25 cellular contexts compared by ENCODE assay signal in genomic region chr14:54475187-54475881, GRCh38. TPM values are rescaled to one million over a fixed set of nuclear protein-coding genes. Genes with fewer than 3 reads are reported as not detected.
A peak's percentile ranks its signal among the peaks of the same experiment; 100 is the strongest.
DNase-seq lines count a peak whose midpoint lies in the region; ATAC-seq and TF ChIP-seq lines count a peak whose summit lies in the region.
"Had no signal": no experiment of that assay in that cellular context is flagged by ENCODE, and none has a peak within 500 bp of the region (broad histone marks: within the 10 kb centered on the region; RNA-seq: fewer than 3 reads in every experiment).

No MANE protein-coding gene starts in this region.

- no peak overlapping the region for H3K18ac ChIP-seq in H9 (ENCODE audit: insufficient read length, low read depth, low read length)

- no peaks in the 10 kb centered on the region for H3K79me2 ChIP-seq in H9 (ENCODE audit: insufficient read depth, low read length)

- no peak overlapping the region for H4K8ac ChIP-seq in H9 (replicated peaks; ENCODE audit: insufficient read length, low read depth, low read length)

- H3K23me2 ChIP-seq in H9 (ENCODE audit: insufficient read length, low read depth, low read length, poor library complexity, severe bottlenecking): no peaks in the 10 kb centered on the region

- H3K9me3 Mint-ChIP-seq in CD4-positive, CD25-positive, alpha-beta regulatory T cell: no peaks in the 10 kb centered on the region
- H3K9me3 Mint-ChIP-seq in H9: no peaks in the 10 kb centered on the region
- no peaks in the 10 kb centered on the region for H3K9me3 Mint-ChIP-seq in chondrocyte (ENCODE audit: low read depth)
- H3K9me3 Mint-ChIP-seq: activated T-cell treated with anti-CD3 and anti-CD28 coated beads, Interleukin-2, amount 50 U/mL, for 4 hours; brain; naive B cell; T-cell had no signal

- no peak overlapping the region for H2BK20ac ChIP-seq in H9 (ENCODE audit: low read depth, low read length, poor library complexity, severe bottlenecking)

- H3K23ac ChIP-seq in H9 (ENCODE audit: insufficient read length, low read depth, low read length): no peak overlapping the region

- no peak overlapping the region for H3T11ph ChIP-seq in H9 (ENCODE audit: low read length)

- no peak overlapping the region for H3K4me3 Mint-ChIP-seq in CD4-positive, CD25-positive, alpha-beta regulatory T cell
- no peak overlapping the region for H3K4me3 Mint-ChIP-seq in H9
- H3K4me3 Mint-ChIP-seq in chondrocyte (ENCODE audit: unreplicated experiment): no peak overlapping the region
- H3K4me3 Mint-ChIP-seq: activated T-cell treated with anti-CD3 and anti-CD28 coated beads, Interleukin-2, amount 50 U/mL, for 4 hours; brain; naive B cell; T-cell had no signal

- no peaks in the 10 kb centered on the region for H3K79me1 ChIP-seq in H9 (ENCODE audit: insufficient read depth, low read depth, low read length, poor library complexity, severe bottlenecking)

- no peaks in the 10 kb centered on the region for H4K20me1 ChIP-seq in H9 (ENCODE audit: control insufficient read depth, insufficient read depth, insufficient read length)

- peak overlapping the region in 1 of 3 donors; percentile 54 for H3K27ac Mint-ChIP-seq in CD4-positive, CD25-positive, alpha-beta regulatory T cell
- peak overlapping the region in 2 of 3 experiments; percentile 25 to 45; a peak in 2 of 7 replicates for H3K27ac Mint-ChIP-seq in H9
- peak overlapping the region; percentile 67 for H3K27ac Mint-ChIP-seq in chondrocyte (ENCODE audit: unreplicated experiment)
- H3K27ac Mint-ChIP-seq: activated naive CD4-positive, alpha-beta T cell treated with anti-CD3 and anti-CD28 coated beads, Interleukin-2, amount 50 U/mL, for 72 hours; brain had no signal

- peak overlapping the region; percentile 6 for H3K27ac ChIP-seq in CD4-positive, CD25-positive, alpha-beta regulatory T cell (ENCODE audit: insufficient read depth, low read length, poor library complexity, severe bottlenecking)
- H3K27ac ChIP-seq in H9 (ENCODE audit: insufficient read length, low read depth, low read length) (no peak overlapping the region), neutrophil (peak overlapping the region; percentile 45)
- H3K27ac ChIP-seq: esophagus muscularis mucosa, heart right ventricle, RWPE1, suprapubic skin, WERI-Rb-1 had no signal

- H2BK12ac ChIP-seq in H9 (ENCODE audit: insufficient read length, low read depth, low read length): no peak overlapping the region

- no peak overlapping the region for H4K5ac ChIP-seq in H9 (ENCODE audit: insufficient read length, low read depth, low read length)

- ATAC-seq in CD4-positive, CD25-positive, alpha-beta regulatory T cell (ENCODE audit: low read depth in 2 of 2): no peak
- no peak for ATAC-seq in HG03175 (IDR thresholded peaks at IDR 0.05; ENCODE audit: unreplicated experiment)
- ATAC-seq: activated naive CD4-positive, alpha-beta T cell treated with anti-CD3 and anti-CD28 coated beads, Interleukin-2, amount 50 U/mL, for 72 hours; activated T-cell treated with anti-CD3 and anti-CD28 coated beads, Interleukin-2, amount 50 U/mL, for 4 hours; heart right ventricle; T-cell had no signal

- H3K14ac ChIP-seq in H9 (ENCODE audit: insufficient read depth, low read length): no peak overlapping the region

- no peak overlapping the region for H3K9ac ChIP-seq in H9 (ENCODE audit: extremely low read depth, insufficient read length, low read length)

- no peaks in the 10 kb centered on the region for H3K27me3 ChIP-seq in CD4-positive, CD25-positive, alpha-beta regulatory T cell (ENCODE audit: control insufficient read depth, insufficient read depth, low read length)
- H3K27me3 ChIP-seq in H9 (ENCODE audit: insufficient read depth, low read length) (no peaks in the 10 kb centered on the region), neutrophil (no peaks in the 10 kb centered on the region), H7 (ENCODE audit: control insufficient read depth, insufficient read depth, low read length) (no peaks in the 10 kb centered on the region)
- H3K27me3 ChIP-seq: esophagus muscularis mucosa, heart right ventricle, suprapubic skin had no signal

- H3K27me3 Mint-ChIP-seq in CD4-positive, CD25-positive, alpha-beta regulatory T cell: no peaks in the 10 kb centered on the region
- H3K27me3 Mint-ChIP-seq in H9 (ENCODE audit: low read depth) (no peaks in the 10 kb centered on the region), chondrocyte (ENCODE audit: low read depth) (no peaks in the 10 kb centered on the region)
- H3K27me3 Mint-ChIP-seq: brain, naive B cell, T-cell had no signal

- no peak overlapping the region for H2BK15ac ChIP-seq in H9 (ENCODE audit: low read depth, low read length)

- H2BK5ac ChIP-seq in H9 (ENCODE audit: insufficient read length, low read length): no peak overlapping the region

- no peak overlapping the region for H3K56ac ChIP-seq in H9 (ENCODE audit: insufficient read length, low read depth, low read length)

- H2BK120ac ChIP-seq in H9 (ENCODE audit: low read depth, low read length, poor library complexity, severe bottlenecking): no peak overlapping the region

- H3K36me3 Mint-ChIP-seq in CD4-positive, CD25-positive, alpha-beta regulatory T cell: peaks cover 38% of the 10 kb centered on the region
- H3K36me3 Mint-ChIP-seq in H9 (ENCODE audit: insufficient read depth in 1 of 3, low read depth in 3 of 3) (peaks cover 6 to 32% (median 28%) of the 10 kb centered on the region in 3 experiments; a peak in 6 of 7 replicates), chondrocyte (ENCODE audit: low read depth) (peaks cover 23% of the 10 kb centered on the region)

- H2AFZ ChIP-seq in H9 (ENCODE audit: low read length): no peak overlapping the region

- peaks cover 35% of the 10 kb centered on the region for H3K36me3 ChIP-seq in CD4-positive, CD25-positive, alpha-beta regulatory T cell (ENCODE audit: control insufficient read depth, insufficient read depth, low read length)
- H3K36me3 ChIP-seq in neutrophil: peaks cover 47% of the 10 kb centered on the region
- no peaks in the 10 kb centered on the region; the same call in none of the 2 replicates for H3K36me3 ChIP-seq in H7 (replicated peaks; ENCODE audit: control insufficient read depth, insufficient read depth, low read length)

- H3K9me3 ChIP-seq in CD4-positive, CD25-positive, alpha-beta regulatory T cell (ENCODE audit: control insufficient read depth in 2 of 2, low read length in 2 of 2): no peaks in the 10 kb centered on the region
- H3K9me3 ChIP-seq in H9 (ENCODE audit: control insufficient read depth, low read depth, low read length) (no peaks in the 10 kb centered on the region), neutrophil (no peaks in the 10 kb centered on the region)
- H3K9me3 ChIP-seq: esophagus muscularis mucosa, heart right ventricle, suprapubic skin had no signal

- DNase-seq in CD4-positive, CD25-positive, alpha-beta regulatory T cell: no peak
- no peak for DNase-seq in H9
- DNase-seq in chondrocyte (ENCODE audit: low spot score): no peak
- no peak for DNase-seq in H7
- no peak for DNase-seq in GDM1 (lab: John Stamatoyannopoulos, UW)
- DNase-seq in NCI-H82 (lab: John Stamatoyannopoulos, UW): no peak
- DNase-seq: activated CD4-positive, alpha-beta T cell treated with anti-CD3 and anti-CD28 coated beads, Interleukin-2, amount 50 U/mL, for 4 hours; activated T-cell treated with anti-CD3 and anti-CD28 coated beads, Interleukin-2, amount 50 U/mL, for 4 hours; heart right ventricle; MV-4-11; naive B cell; NCI-H2029 treated with DMSO at 0.1 percent for 48 hours; NCI-H446 treated with DMSO at 0.1 percent for 48 hours; posterior cingulate gyrus; stimulated activated CD8-positive, alpha-beta memory T cell treated with anti-CD3 and anti-CD28 coated beads, Interleukin-4, amount 100 ng/mL, for 48 hours; T-cell; WERI-Rb-1 had no signal

- H3K4me1 ChIP-seq in CD4-positive, CD25-positive, alpha-beta regulatory T cell (ENCODE audit: control insufficient read depth, insufficient read depth, low read length, poor library complexity, severe bottlenecking): no peaks in the 10 kb centered on the region
- H3K4me1 ChIP-seq in H9 (ENCODE audit: insufficient read depth, low read length): no peaks in the 10 kb centered on the region
- H3K4me1 ChIP-seq in neutrophil (ENCODE audit: control insufficient read depth in 1 of 2, insufficient read depth in 1 of 2, low read depth in 1 of 2, low read length in 1 of 2): peaks cover 17 to 23% of the 10 kb centered on the region in 2 experiments
- H3K4me1 ChIP-seq: suprapubic skin had no signal

- H3K4ac ChIP-seq in H9 (ENCODE audit: low read depth, low read length): no peak overlapping the region

- H2AK5ac ChIP-seq in H9 (ENCODE audit: insufficient read length, low read length): no peak overlapping the region

- WGBS in H9 (ENCODE audit: extremely low coverage, insufficient read length, low lambda C conversion rate): no CpG with 5 or more reads among the region's 4 CpGs

- no peak overlapping the region for H3K4me3 ChIP-seq in CD4-positive, CD25-positive, alpha-beta regulatory T cell (ENCODE audit: low read depth, low read length)
- no peak overlapping the region for H3K4me3 ChIP-seq in neutrophil (ENCODE audit: low read depth in 1 of 2, low read length in 1 of 2)
- H3K4me3 ChIP-seq in H7 (ENCODE audit: insufficient read depth, low read depth, low read length): no peak overlapping the region
- H3K4me3 ChIP-seq: esophagus muscularis mucosa, heart right ventricle, lung, suprapubic skin had no signal

- no peak overlapping the region for H3K4me2 ChIP-seq in H9 (ENCODE audit: insufficient read depth, insufficient read length, low read length)

- H3K4me1 Mint-ChIP-seq in CD4-positive, CD25-positive, alpha-beta regulatory T cell: peaks cover 6 to 15% (median 10%) of the 10 kb centered on the region in 4 donors
- H3K4me1 Mint-ChIP-seq in H9: peaks cover 16 to 19% of the 10 kb centered on the region in 2 experiments
- peaks cover 62% of the 10 kb centered on the region for H3K4me1 Mint-ChIP-seq in chondrocyte (ENCODE audit: low read depth)

- no peak for TF ChIP-seq CTCF in H9 (conservative IDR thresholded peaks at IDR 0.05)
- no peak for TF ChIP-seq CTCF in chondrocyte (IDR thresholded peaks at IDR 0.05)
- no peak for TF ChIP-seq CTCF in neutrophil (IDR thresholded peaks at IDR 0.05)

- H4K91ac ChIP-seq in H9 (ENCODE audit: insufficient read length, low read depth, low read length): no peak overlapping the region

RNA-seq across cellular contexts. Expression of gene GMFB, which starts 13.4 kb away (rescaled TPM):
- 30.7 TPM for total RNA-seq in CD4-positive, CD25-positive, alpha-beta regulatory T cell
- 10 to 100 TPM; 16.3 to 25.9 (median 19.4) TPM for polyA plus RNA-seq in CD4-positive, CD25-positive, alpha-beta regulatory T cell
- total RNA-seq in H9 (2021) (71.0 and 79.2 TPM in 2 replicates), chondrocyte (29.9 to 36.8 TPM (median 33.1 TPM) in 3 replicates)
- 64.2 and 73.3 TPM in 2 replicates for total RNA-seq in H7 (2014; rRNA removed; shearing (Covaris generic))

RNA-seq across cellular contexts. Expression of gene CNIH1, which starts 34.2 kb away (rescaled TPM):
- total RNA-seq in CD4-positive, CD25-positive, alpha-beta regulatory T cell: 40.5 TPM
- polyA plus RNA-seq in CD4-positive, CD25-positive, alpha-beta regulatory T cell: 100 to 1,000 TPM in 2 of 4 donors, 10 to 100 TPM in 2; 81.2 to 112 (median 102) TPM
- total RNA-seq in H9 (2021) (99.3 and 108 TPM in 2 replicates), chondrocyte (131 to 141 TPM (median 140 TPM) in 3 replicates)
- 98.5 and 116 TPM in 2 replicates for total RNA-seq in H7 (2014; rRNA removed; shearing (Covaris generic))

RNA-seq across cellular contexts. Expression of gene CGRRF1, which starts 34.4 kb away (rescaled TPM):
- 27.7 TPM for total RNA-seq in CD4-positive, CD25-positive, alpha-beta regulatory T cell
- 10 to 100 TPM; 31.1 to 45.6 (median 33.4) TPM for polyA plus RNA-seq in CD4-positive, CD25-positive, alpha-beta regulatory T cell
- total RNA-seq in H9 (2021) (19.1 and 23.5 TPM in 2 replicates), chondrocyte (13.6 to 17.6 TPM (median 13.7 TPM) in 3 replicates)
- total RNA-seq in H7 (2014; rRNA removed; shearing (Covaris generic)): 9.1 and 17.7 TPM in 2 replicates
